ENCODE assay signal across 1 cellular context in the genomic region with DNA sequence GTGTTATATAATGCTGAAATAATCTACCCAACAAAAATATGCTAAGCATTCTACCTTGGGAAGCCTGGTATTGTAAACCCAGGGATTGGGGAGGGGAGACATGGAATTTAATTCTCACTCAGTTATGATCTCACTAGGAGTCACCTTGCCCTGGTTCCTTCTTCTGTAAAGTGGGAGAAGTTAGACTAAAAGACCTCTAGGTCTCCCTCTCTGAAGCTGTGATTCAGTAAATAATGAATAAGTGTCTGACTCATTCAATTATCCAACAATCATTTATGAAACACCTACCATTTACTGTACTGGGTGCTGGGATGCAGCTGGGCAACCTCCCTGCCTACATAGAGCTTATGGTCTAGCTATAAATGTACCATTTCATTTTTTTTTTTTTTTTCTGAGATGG.
TF ChIP-seq lines count a peak whose summit lies in the region.

No MANE protein-coding gene starts in this region.

TF ChIP-seq in SK-N-SH, 30 proteins besides CTCF, POLR2A, EP300 and RAD21 (continued from another document):
- TF ChIP-seq SMC3 (IDR thresholded peaks at IDR 0.05; ENCODE audit: low read depth, low read length) (no peak), YY1 (IDR thresholded peaks at IDR 0.05; ENCODE audit: low read depth) (no peak), FOXJ3 (CRISPR knock-in tag; IDR thresholded peaks at IDR 0.05) (no peak), FOXM1 (IDR thresholded peaks at IDR 0.05; ENCODE audit: low read depth) (no peak), MXI1 (IDR thresholded peaks at IDR 0.05; ENCODE audit: low read depth, low read length) (no peak), CHD2 (IDR thresholded peaks at IDR 0.05; ENCODE audit: low read length, partially characterized antibody) (no peak), POLR2AphosphoS5 (IDR thresholded peaks at IDR 0.05; ENCODE audit: low read depth, low read length) (no peak), MEF2A (IDR thresholded peaks at IDR 0.05; ENCODE audit: borderline replicate concordance, low read depth) (no peak), EZH2phosphoT487 (IDR thresholded peaks at IDR 0.05; ENCODE audit: borderline replicate concordance, low read depth) (no peak), NRF1 (IDR thresholded peaks at IDR 0.05; ENCODE audit: low read depth, low read length) (no peak), RXRA (IDR thresholded peaks at IDR 0.05; ENCODE audit: borderline replicate concordance, low read depth) (no peak), GATA2 (CRISPR knock-in tag; IDR thresholded peaks at IDR 0.05) (no peak), FOSL2 (IDR thresholded peaks at IDR 0.05; ENCODE audit: borderline replicate concordance, low read depth) (no peak)
- TF ChIP-seq, protein P1, sequence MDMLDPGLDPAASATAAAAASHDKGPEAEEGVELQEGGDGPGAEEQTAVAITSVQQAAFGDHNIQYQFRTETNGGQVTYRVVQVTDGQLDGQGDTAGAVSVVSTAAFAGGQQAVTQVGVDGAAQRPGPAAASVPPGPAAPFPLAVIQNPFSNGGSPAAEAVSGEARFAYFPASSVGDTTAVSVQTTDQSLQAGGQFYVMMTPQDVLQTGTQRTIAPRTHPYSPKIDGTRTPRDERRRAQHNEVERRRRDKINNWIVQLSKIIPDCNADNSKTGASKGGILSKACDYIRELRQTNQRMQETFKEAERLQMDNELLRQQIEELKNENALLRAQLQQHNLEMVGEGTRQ (IDR thresholded peaks at IDR 0.05; ENCODE audit: borderline replicate concordance, low read depth, low read length) = no peak
- TF ChIP-seq, protein P2, sequence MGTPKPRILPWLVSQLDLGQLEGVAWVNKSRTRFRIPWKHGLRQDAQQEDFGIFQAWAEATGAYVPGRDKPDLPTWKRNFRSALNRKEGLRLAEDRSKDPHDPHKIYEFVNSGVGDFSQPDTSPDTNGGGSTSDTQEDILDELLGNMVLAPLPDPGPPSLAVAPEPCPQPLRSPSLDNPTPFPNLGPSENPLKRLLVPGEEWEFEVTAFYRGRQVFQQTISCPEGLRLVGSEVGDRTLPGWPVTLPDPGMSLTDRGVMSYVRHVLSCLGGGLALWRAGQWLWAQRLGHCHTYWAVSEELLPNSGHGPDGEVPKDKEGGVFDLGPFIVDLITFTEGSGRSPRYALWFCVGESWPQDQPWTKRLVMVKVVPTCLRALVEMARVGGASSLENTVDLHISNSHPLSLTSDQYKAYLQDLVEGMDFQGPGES (IDR thresholded peaks at IDR 0.05; ENCODE audit: low read depth, low read length) = no peak
- TF ChIP-seq, protein P3, sequence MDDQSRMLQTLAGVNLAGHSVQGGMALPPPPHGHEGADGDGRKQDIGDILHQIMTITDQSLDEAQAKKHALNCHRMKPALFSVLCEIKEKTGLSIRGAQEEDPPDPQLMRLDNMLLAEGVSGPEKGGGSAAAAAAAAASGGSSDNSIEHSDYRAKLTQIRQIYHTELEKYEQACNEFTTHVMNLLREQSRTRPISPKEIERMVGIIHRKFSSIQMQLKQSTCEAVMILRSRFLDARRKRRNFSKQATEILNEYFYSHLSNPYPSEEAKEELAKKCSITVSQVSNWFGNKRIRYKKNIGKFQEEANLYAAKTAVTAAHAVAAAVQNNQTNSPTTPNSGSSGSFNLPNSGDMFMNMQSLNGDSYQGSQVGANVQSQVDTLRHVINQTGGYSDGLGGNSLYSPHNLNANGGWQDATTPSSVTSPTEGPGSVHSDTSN (IDR thresholded peaks at IDR 0.05) = no peak
- TF ChIP-seq, protein P4, sequence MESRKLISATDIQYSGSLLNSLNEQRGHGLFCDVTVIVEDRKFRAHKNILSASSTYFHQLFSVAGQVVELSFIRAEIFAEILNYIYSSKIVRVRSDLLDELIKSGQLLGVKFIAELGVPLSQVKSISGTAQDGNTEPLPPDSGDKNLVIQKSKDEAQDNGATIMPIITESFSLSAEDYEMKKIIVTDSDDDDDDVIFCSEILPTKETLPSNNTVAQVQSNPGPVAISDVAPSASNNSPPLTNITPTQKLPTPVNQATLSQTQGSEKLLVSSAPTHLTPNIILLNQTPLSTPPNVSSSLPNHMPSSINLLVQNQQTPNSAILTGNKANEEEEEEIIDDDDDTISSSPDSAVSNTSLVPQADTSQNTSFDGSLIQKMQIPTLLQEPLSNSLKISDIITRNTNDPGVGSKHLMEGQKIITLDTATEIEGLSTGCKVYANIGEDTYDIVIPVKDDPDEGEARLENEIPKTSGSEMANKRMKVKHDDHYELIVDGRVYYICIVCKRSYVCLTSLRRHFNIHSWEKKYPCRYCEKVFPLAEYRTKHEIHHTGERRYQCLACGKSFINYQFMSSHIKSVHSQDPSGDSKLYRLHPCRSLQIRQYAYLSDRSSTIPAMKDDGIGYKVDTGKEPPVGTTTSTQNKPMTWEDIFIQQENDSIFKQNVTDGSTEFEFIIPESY (IDR thresholded peaks at IDR 0.05; ENCODE audit: borderline replicate concordance, low read depth) = no peak
